ENCODE assay signal across 10 cellular contexts in genomic region chr19:54123682-54124081, GRCh38.
"Had no signal": no experiment of that assay in that cellular context is flagged by ENCODE, and none has a peak within 500 bp of the region (broad histone marks: within the 10 kb centered on the region; RNA-seq: fewer than 3 reads in every experiment).

No MANE protein-coding gene starts in this region.

- H3K27ac Mint-ChIP-seq: GM23338, H9, HFFc6 had no signal

- H3K9ac ChIP-seq: GM23248 had no signal

- H3K9me3 ChIP-seq: HAP-1 had no signal

- H3K27ac ChIP-seq: GM23248 had no signal

- DNase-seq: GM23248, GOT3, H7, H9, HCEC 1CT, HFFc6 had no signal

- H3K4me1 Mint-ChIP-seq: GM23338, H9 had no signal

- H3K9me3 Mint-ChIP-seq: GM23338, H9, HFFc6 had no signal

- H3K4me3 Mint-ChIP-seq: GM23338, H9, HFFc6 had no signal

- FAIRE-seq: H1, H54 had no signal

- H3K4me1 ChIP-seq: HAP-1 had no signal

- H3K4me3 ChIP-seq: GM23248, GM23338, HAP-1 had no signal
